ENCODE assay signal across 13 cellular contexts in genomic region chr14:22456986-22457594, GRCh38.
"Had no signal": no experiment of that assay in that cellular context is flagged by ENCODE, and none has a peak within 500 bp of the region (broad histone marks: within the 10 kb centered on the region; RNA-seq: fewer than 3 reads in every experiment).

No MANE protein-coding gene starts in this region.

- H3K27me3 Mint-ChIP-seq: activated CD4-positive, alpha-beta T cell treated with anti-CD3 and anti-CD28 coated beads, Interleukin-2, amount 10 ng/mL, durations not matched to agents 24 days and 14 days; activated naive CD8-positive, alpha-beta T cell; activated T-helper 17 cell treated with anti-CD3 and anti-CD28 coated beads, Interleukin-2, amount 50 U/mL, for 72 hours had no signal

- H3K4me3 ChIP-seq: lung, thoracic aorta had no signal

- H3K4me3 Mint-ChIP-seq: activated CD4-positive, alpha-beta T cell treated with anti-CD3 and anti-CD28 coated beads, Interleukin-2, amount 10 ng/mL, durations not matched to agents 24 days and 14 days; activated naive CD8-positive, alpha-beta T cell; activated T-helper 17 cell treated with anti-CD3 and anti-CD28 coated beads, Interleukin-2, amount 50 U/mL, for 72 hours had no signal

- H3K4me1 Mint-ChIP-seq: activated CD4-positive, alpha-beta T cell treated with anti-CD3 and anti-CD28 coated beads, Interleukin-2, amount 10 ng/mL, durations not matched to agents 24 days and 14 days; activated T-helper 17 cell treated with anti-CD3 and anti-CD28 coated beads, Interleukin-2, amount 50 U/mL, for 72 hours had no signal

- H3K36me3 Mint-ChIP-seq: activated naive CD8-positive, alpha-beta T cell had no signal

- DNase-seq: activated CD4-positive, alpha-beta T cell treated with anti-CD3 and anti-CD28 coated beads, Interleukin-2, amount 10 ng/mL, durations not matched to agents 24 days and 14 days; anterior cingulate cortex; left cardiac atrium; midbrain; stimulated activated CD4-positive, alpha-beta T cell treated with anti-CD3 and anti-CD28 coated beads, Interleukin-2, amount 100 ng/mL, for 48 hours; stimulated activated naive CD4-positive, alpha-beta T cell treated with Interleukin-2 at 50 U/mL for 16 hours; T-helper 1 cell; WERI-Rb-1 had no signal

- ATAC-seq: activated T-helper 17 cell treated with anti-CD3 and anti-CD28 coated beads, Interleukin-2, amount 50 U/mL, for 72 hours; left cardiac atrium had no signal

- H3K9me3 Mint-ChIP-seq: activated CD4-positive, alpha-beta T cell treated with anti-CD3 and anti-CD28 coated beads, Interleukin-2, amount 10 ng/mL, durations not matched to agents 24 days and 14 days; activated T-helper 17 cell treated with anti-CD3 and anti-CD28 coated beads, Interleukin-2, amount 50 U/mL, for 72 hours had no signal

- H3K27ac ChIP-seq: parathyroid adenoma, thoracic aorta, WERI-Rb-1 had no signal

- H3K27ac Mint-ChIP-seq: activated CD4-positive, alpha-beta T cell treated with anti-CD3 and anti-CD28 coated beads, Interleukin-2, amount 10 ng/mL, durations not matched to agents 24 days and 14 days; activated naive CD8-positive, alpha-beta T cell; activated T-helper 17 cell treated with anti-CD3 and anti-CD28 coated beads, Interleukin-2, amount 50 U/mL, for 72 hours had no signal
